Comparison of ENCODE assay signal across 9 cellular contexts in genomic region chr1:183515002-183515689, GRCh38. TPM values are rescaled to one million over a fixed set of nuclear protein-coding genes. Genes with fewer than 3 reads are reported as not detected.
DNase-seq lines count a peak whose midpoint lies in the region; FAIRE-seq and TF ChIP-seq lines count a peak whose summit lies in the region.
"Had no signal": no experiment of that assay in that cellular context is flagged by ENCODE, and none has a peak within 500 bp of the region (broad histone marks: within the 10 kb centered on the region; RNA-seq: fewer than 3 reads in every experiment).

No MANE protein-coding gene starts in this region.

- no peaks in the 10 kb centered on the region for H3K9me1 ChIP-seq in endothelial cell of umbilical vein (replicated peaks; ENCODE audit: control insufficient read depth, extremely low read depth, insufficient read depth, low read length)

- H3K9me3 ChIP-seq in endothelial cell of umbilical vein (replicated peaks; ENCODE audit: control insufficient read depth, insufficient read depth, low read length): no peaks in the 10 kb centered on the region
- H3K9me3 ChIP-seq: neutrophil had no signal

- DNase-seq in GM04503 (ENCODE audit: low read depth) (peak; percentile 47), NCI-H69 (lab: John Stamatoyannopoulos, UW) (peak; percentile 98), endothelial cell of umbilical vein (ENCODE audit: low read depth, low spot score) (peak; percentile 78), RPMI8226 (no peak), NCI-H2107 (lab: John Stamatoyannopoulos, UW) (no peak), germinal center (ENCODE audit: low spot score) (no peak)

- no peaks in the 10 kb centered on the region for H3K27me3 ChIP-seq in endothelial cell of umbilical vein (ENCODE audit: control insufficient read depth in 2 of 2, insufficient read depth in 2 of 2, low read length in 2 of 2)
- H3K27me3 ChIP-seq in rectal smooth muscle tissue (ENCODE audit: control insufficient read depth, insufficient read depth, low read length): no peaks in the 10 kb centered on the region
- H3K27me3 ChIP-seq: neutrophil had no signal

- H3K27ac ChIP-seq in endothelial cell of umbilical vein (ENCODE audit: insufficient read depth, low read depth, low read length) (peak overlapping the region; percentile 65), rectal smooth muscle tissue (ENCODE audit: low read depth, low read length) (peak overlapping the region; percentile 19)
- H3K27ac ChIP-seq: KMS-11, neutrophil had no signal

- intact Hi-C loops in endothelial cell of umbilical vein (cut with micrococcal nuclease): loop anchor here (1.0 kb wide), 1 partner anchor 43 kb away; the partner anchor contains the start of gene SMG7

- POLR2A ChIA-PET in endothelial cell of umbilical vein (lab: Charles Lee): interaction anchor here (0.5 kb wide), 1 partner anchor 574 kb away, joined by 7 read pairs; no protein-coding TSS in a partner anchor

- H3K9ac ChIP-seq in endothelial cell of umbilical vein (replicated peaks; ENCODE audit: extremely low read depth, insufficient read depth, low read length) (no peak overlapping the region), rectal smooth muscle tissue (ENCODE audit: low read length) (no peak overlapping the region)
- H3K9ac ChIP-seq: KMS-11 had no signal

- H3K4me3 ChIP-seq in endothelial cell of umbilical vein (replicated peaks in 1 of 3; ENCODE audit: insufficient read depth in 1 of 3, low read depth in 1 of 3, low read length in 3 of 3) (no peak overlapping the region), rectal smooth muscle tissue (ENCODE audit: low read length) (no peak overlapping the region)

- FAIRE-seq in endothelial cell of umbilical vein (lab: Jason Lieb, UNC): peak; percentile 72

- H4K20me1 ChIP-seq in endothelial cell of umbilical vein (replicated peaks; ENCODE audit: control insufficient read depth, extremely low read depth, insufficient read depth, low read length): peaks cover 2% of the 10 kb centered on the region

- no peak for TF ChIP-seq POLR2A in endothelial cell of umbilical vein (IDR thresholded peaks at IDR 0.05; ENCODE audit: low read depth, low read length)

- H3K4me2 ChIP-seq in endothelial cell of umbilical vein (ENCODE audit: insufficient read depth, low read length): peak overlapping the region; percentile 47
- H3K4me2 ChIP-seq: KMS-11 had no signal

- dilution Hi-C loops in endothelial cell of umbilical vein (cut with MboI; ENCODE audit: extremely low pct_ligation_motif_present, low sequenced_read_pairs): no loop called here

- CTCF ChIA-PET in endothelial cell of umbilical vein (lab: Charles Lee): interaction anchor here (0.5 to 0.9 kb wide), 2 partner anchors 15 to 64 kb away, joined by 3 read pairs; no protein-coding TSS in a partner anchor

- peaks cover 34% of the 10 kb centered on the region for H3K4me1 ChIP-seq in endothelial cell of umbilical vein (ENCODE audit: control insufficient read depth, extremely low read depth, insufficient read depth, low read length)
- peaks cover 9% of the 10 kb centered on the region for H3K4me1 ChIP-seq in rectal smooth muscle tissue (ENCODE audit: control insufficient read depth, insufficient read depth, low read length)

- no peak overlapping the region for H2AFZ ChIP-seq in endothelial cell of umbilical vein (ENCODE audit: low read depth, low read length)

- BruUV-seq in endothelial cell of umbilical vein (replicated peaks; lab: Mats Ljungman, UMichigan): no TSS peak

- peaks cover 17% of the 10 kb centered on the region for H3K79me2 ChIP-seq in endothelial cell of umbilical vein (ENCODE audit: control insufficient read depth, insufficient read depth, low read length)

- TF ChIP-seq CTCF in endothelial cell of umbilical vein (IDR thresholded peaks at IDR 0.05; ENCODE audit: extremely low read depth in 1 of 2, insufficient read depth in 1 of 2, low read depth in 1 of 2, low read length in 2 of 2): no peak

- peaks cover 0 to 5% of the 10 kb centered on the region in 2 experiments for H3K36me3 ChIP-seq in endothelial cell of umbilical vein (ENCODE audit: control insufficient read depth in 2 of 2, extremely low read depth in 1 of 2, insufficient read depth in 2 of 2, low read length in 2 of 2)
- H3K36me3 ChIP-seq in rectal smooth muscle tissue (ENCODE audit: control insufficient read depth, insufficient read depth, low read length): no peaks in the 10 kb centered on the region

TF ChIP-seq in endothelial cell of umbilical vein, 7 proteins besides CTCF, POLR2A, EP300 and RAD21:
- peak; percentile 65 for TF ChIP-seq FOS (IDR thresholded peaks at IDR 0.05; ENCODE audit: borderline replicate concordance, insufficient read depth, low read length)
- TF ChIP-seq JUN (IDR thresholded peaks at IDR 0.05; ENCODE audit: borderline replicate concordance, insufficient read depth, insufficient read length, low read depth): peak; percentile 53
- peak; percentile 52 for TF ChIP-seq GATA2 (IDR thresholded peaks at IDR 0.05; ENCODE audit: insufficient read depth, insufficient read length, low read depth, low read length)
- no peak for TF ChIP-seq MYC (IDR thresholded peaks at IDR 0.05; ENCODE audit: low read depth, low read length)

RNA-seq across cellular contexts. Expression of gene SMG7, which starts 42.8 kb away (rescaled TPM):
- 42.1 and 47.1 TPM in 2 replicates for total RNA-seq in endothelial cell of umbilical vein
- 23.8 and 25.4 TPM in 2 replicates for polyA plus RNA-seq in endothelial cell of umbilical vein
- 21.8 and 23.9 TPM in 2 replicates for polyA plus RNA-seq in endothelial cell of umbilical vein (2011; cell fraction: cytosol; rRNA removed)
- polyA plus RNA-seq in endothelial cell of umbilical vein (2011; cell fraction: nucleus; rRNA removed): 43.9 and 51.4 TPM in 2 replicates
- 24.8 and 34.0 TPM in 2 replicates for polyA plus RNA-seq in endothelial cell of umbilical vein (2012)
- 53.4 and 67.9 TPM in 2 replicates for polyA minus RNA-seq in endothelial cell of umbilical vein
- polyA minus RNA-seq in endothelial cell of umbilical vein (2011; cell fraction: cytosol; rRNA and poly(A)+ RNA removed): 42.9 TPM
- polyA minus RNA-seq in endothelial cell of umbilical vein (2011; cell fraction: nucleus; rRNA and poly(A)+ RNA removed): 45.4 and 62.1 TPM in 2 replicates

Comparison
In these comparisons a context has a peak if more than half of its experiments do, and no peak if none do; other contexts are left out.
1. DNase-seq: peak in GM04503 (single experiment), NCI-H69 (single experiment) and endothelial cell of umbilical vein (single experiment); none in RPMI8226 (single experiment), NCI-H2107 (single experiment) and germinal center (single experiment).